ENCODE assay signal across 8 cellular contexts in genomic region chr12:68236421-68237059, GRCh38. TPM values are rescaled to one million over a fixed set of nuclear protein-coding genes. Genes with fewer than 3 reads are reported as not detected.
DNase-seq lines count a peak whose midpoint lies in the region; ATAC-seq and TF ChIP-seq lines count a peak whose summit lies in the region.

No MANE protein-coding gene starts in this region.

- H2BK15ac ChIP-seq in mesenchymal stem cell (ENCODE audit: low read depth, poor library complexity, severe bottlenecking): no peak overlapping the region

- H3K9me3 ChIP-seq in PC-9 (ENCODE audit: insufficient read depth, low read depth) (no peaks in the 10 kb centered on the region), mesenchymal stem cell (ENCODE audit: control insufficient read depth, low read length) (no peaks in the 10 kb centered on the region), A673 (ENCODE audit: low read depth, low read length, poor library complexity, severe bottlenecking) (no peaks in the 10 kb centered on the region)

- POLR2A ChIA-PET in PC-9 (lab: Charles Lee; ENCODE audit: unreplicated experiment): no interaction called here
- POLR2A ChIA-PET in A673 (lab: Charles Lee; ENCODE audit: low non-redundant PET): no interaction called here

- H3K23ac ChIP-seq in mesenchymal stem cell (ENCODE audit: low read length in 2 of 2): no peak overlapping the region

- H2BK12ac ChIP-seq in mesenchymal stem cell (ENCODE audit: low read length in 2 of 2): no peak overlapping the region

- H3K79me2 ChIP-seq in PC-9 (ENCODE audit: low read depth): no peaks in the 10 kb centered on the region

- WGBS in mesenchymal stem cell: 91% methylated on average over 7 of the region's 8 CpGs

- intact Hi-C loops in PC-9 (cut with micrococcal nuclease; ENCODE audit: unreplicated experiment): no loop called here
- intact Hi-C loops in A673 (cut with micrococcal nuclease; ENCODE audit: unreplicated experiment): no loop called here

- H3K4me2 ChIP-seq in PC-9 (peak overlapping the region; percentile 59), mesenchymal stem cell (ENCODE audit: low read length, poor library complexity, severe bottlenecking) (no peak overlapping the region)

- no peak overlapping the region for H2BK5ac ChIP-seq in mesenchymal stem cell (ENCODE audit: low read depth, low read length, poor library complexity, severe bottlenecking)

- ATAC-seq in GM18858 (IDR thresholded peaks at IDR 0.05; ENCODE audit: unreplicated experiment): peak; percentile 54
- ATAC-seq in HG03095 (IDR thresholded peaks at IDR 0.05; ENCODE audit: unreplicated experiment): peak; percentile 40
- ATAC-seq in activated naive CD4-positive, alpha-beta T cell treated with anti-CD3 and anti-CD28 coated beads, Interleukin-2, amount 50 U/mL, for 72 hours: peak; percentile 34 to 59

- H3K9me2 ChIP-seq in PC-9 (ENCODE audit: insufficient read depth): no peaks in the 10 kb centered on the region

- H2BK120ac ChIP-seq in mesenchymal stem cell (ENCODE audit: low read depth, low read length): no peak overlapping the region

- peak overlapping the region; percentile 84 to 90 for H3K27ac Mint-ChIP-seq in activated naive CD4-positive, alpha-beta T cell treated with anti-CD3 and anti-CD28 coated beads, Interleukin-2, amount 50 U/mL, for 72 hours

- no peak overlapping the region for H3K14ac ChIP-seq in mesenchymal stem cell (ENCODE audit: low read length in 2 of 2)

- H3K27me3 ChIP-seq in PC-9 (ENCODE audit: insufficient read depth, low read depth) (no peaks in the 10 kb centered on the region), mesenchymal stem cell (ENCODE audit: control insufficient read depth in 1 of 2, insufficient read depth in 1 of 2, low read length in 2 of 2) (no peaks in the 10 kb centered on the region), A673 (replicated peaks; ENCODE audit: insufficient read depth, low read depth, low read length, poor library complexity) (no peaks in the 10 kb centered on the region)

- peak overlapping the region; percentile 16 for H4K8ac ChIP-seq in mesenchymal stem cell (ENCODE audit: low read length)

- H4K20me1 ChIP-seq in PC-9 (ENCODE audit: insufficient read depth): no peaks in the 10 kb centered on the region

- peak overlapping the region; percentile 33 for H3K9ac ChIP-seq in mesenchymal stem cell (ENCODE audit: low read length)

- DNase-seq in AML-193 (lab: John Stamatoyannopoulos, UW) (peak; percentile 44), PC-9 (no peak), mesenchymal stem cell (no peak), A673 (ENCODE audit: low spot score) (no peak), NCI-H1092 (lab: John Stamatoyannopoulos, UW) (no peak)
- DNase-seq in activated naive CD4-positive, alpha-beta T cell treated with anti-CD3 and anti-CD28 coated beads, Interleukin-2, amount 50 U/mL, for 72 hours (ENCODE audit: low spot score in 2 of 2): peak in 1 of 2 donors; percentile 25

- H2AFZ ChIP-seq in PC-9 (peak overlapping the region; percentile 64), mesenchymal stem cell (ENCODE audit: low read depth, low read length) (no peak overlapping the region)

- no peak overlapping the region for H3K4ac ChIP-seq in mesenchymal stem cell (ENCODE audit: low read depth in 1 of 2, low read length in 2 of 2)

- BruUV-seq in PC-9 (replicated peaks; lab: Mats Ljungman, UMichigan) (no TSS peak), A673 (replicated peaks; lab: Mats Ljungman, UMichigan) (no TSS peak)

- CTCF ChIA-PET in PC-9 (lab: Charles Lee) (no interaction called here), A673 (lab: Charles Lee) (no interaction called here)

- H3K4me1 ChIP-seq in PC-9 (replicated peaks; ENCODE audit: insufficient read depth) (peaks cover 23% of the 10 kb centered on the region), mesenchymal stem cell (ENCODE audit: control insufficient read depth, insufficient read depth, low read depth, low read length) (peaks cover 4% of the 10 kb centered on the region), A673 (ENCODE audit: insufficient read depth, low read length, poor library complexity, severe bottlenecking) (no peaks in the 10 kb centered on the region)

- H3K4me3 ChIP-seq in PC-9 (peak overlapping the region; percentile 30; the same call in 1 of the 2 replicates), mesenchymal stem cell (ENCODE audit: insufficient read depth in 1 of 2, low read depth in 1 of 2, low read length in 2 of 2) (peak overlapping the region in 1 of 2 experiments; percentile 57), A673 (ENCODE audit: low read depth, low read length, poor library complexity, severe bottlenecking) (no peak overlapping the region)

- H3F3A ChIP-seq in PC-9 (ENCODE audit: insufficient read depth, low read depth): peaks cover 16% of the 10 kb centered on the region

- H3K36me3 Mint-ChIP-seq in activated naive CD4-positive, alpha-beta T cell treated with anti-CD3 and anti-CD28 coated beads, Interleukin-2, amount 50 U/mL, for 72 hours: peaks cover 13 to 17% of the 10 kb centered on the region in 2 donors

- no peak overlapping the region for H4K91ac ChIP-seq in mesenchymal stem cell (ENCODE audit: low read length)

- H3K27ac ChIP-seq in PC-9: no peak overlapping the region
- no peak overlapping the region for H3K27ac ChIP-seq in mesenchymal stem cell (ENCODE audit: low read length, poor library complexity, severe bottlenecking)
- H3K27ac ChIP-seq in A673 (ENCODE audit: low read depth, low read length, poor library complexity, severe bottlenecking): no peak overlapping the region

- no peak overlapping the region for H3K18ac ChIP-seq in mesenchymal stem cell (ENCODE audit: low read depth in 1 of 2, low read length in 2 of 2)

- peaks cover 0 to 8% of the 10 kb centered on the region in 2 donors for H3K9me3 Mint-ChIP-seq in activated naive CD4-positive, alpha-beta T cell treated with anti-CD3 and anti-CD28 coated beads, Interleukin-2, amount 50 U/mL, for 72 hours

- H3K36me3 ChIP-seq in PC-9 (ENCODE audit: low read depth) (no peaks in the 10 kb centered on the region), mesenchymal stem cell (ENCODE audit: control insufficient read depth in 1 of 2, insufficient read depth in 2 of 2, low read depth in 1 of 2, low read length in 2 of 2) (no peaks in the 10 kb centered on the region), A673 (ENCODE audit: insufficient read depth, low read length, poor library complexity, severe bottlenecking) (no peaks in the 10 kb centered on the region)

- TF ChIP-seq CTCF in PC-9 (conservative IDR thresholded peaks at IDR 0.05) (no peak), A673 (conservative IDR thresholded peaks at IDR 0.05; ENCODE audit: low read depth, low read length) (no peak)

- no peak overlapping the region for H2AK5ac ChIP-seq in mesenchymal stem cell (ENCODE audit: low read length, severe bottlenecking)

- no peaks in the 10 kb centered on the region for H3K79me1 ChIP-seq in mesenchymal stem cell (replicated peaks; ENCODE audit: low read length, poor library complexity, severe bottlenecking)

RNA-seq across cellular contexts. Expression of gene IL26, which starts 10.9 kb away (rescaled TPM):
- not detected in 2 replicates for total RNA-seq in PC-9 (2021)
- 1 to 10 TPM in 1 of 2 donors, not detected in 1; 8.3 TPM for total RNA-seq in activated naive CD4-positive, alpha-beta T cell treated with anti-CD3 and anti-CD28 coated beads, Interleukin-2, amount 50 U/mL, for 72 hours
- not detected for polyA plus RNA-seq in mesenchymal stem cell (2013, experiment 1 of 2)
- not detected for polyA plus RNA-seq in mesenchymal stem cell (2013, experiment 2 of 2)
- total RNA-seq in A673 (2021): not detected in 2 replicates

RNA-seq across cellular contexts. Expression of gene IL22, which starts 16.9 kb away (rescaled TPM):
- not detected in 2 replicates for total RNA-seq in PC-9 (2021)
- 1 to 10 TPM in 1 of 2 donors, not detected in 1; 8.4 TPM for total RNA-seq in activated naive CD4-positive, alpha-beta T cell treated with anti-CD3 and anti-CD28 coated beads, Interleukin-2, amount 50 U/mL, for 72 hours
- not detected for polyA plus RNA-seq in mesenchymal stem cell (2013, experiment 1 of 2)
- polyA plus RNA-seq in mesenchymal stem cell (2013, experiment 2 of 2): not detected
- not detected in 2 replicates for total RNA-seq in A673 (2021)

Comparison
In these comparisons a context has a peak if more than half of its experiments do, and no peak if none do; other contexts are left out.
1. DNase-seq: peak in AML-193 (2 of 2); none in PC-9 (0 of 2), mesenchymal stem cell (single experiment), A673 (single experiment) and NCI-H1092 (single experiment).
2. Peak in every context shown above with its lines, with median percentiles within 50 percentile points of each other: ATAC-seq.